In genomic region chr20:57210054-57210910, GRCh38 we compare ENCODE assay signal across 1 cellular context.
TF ChIP-seq lines count a peak whose summit lies in the region.

No MANE protein-coding gene starts in this region.

TF ChIP-seq in HepG2, 621 proteins besides CTCF, POLR2A, EP300 and RAD21 (continued from another document and continues in another):
- peak; percentile 20; the same call in 1 of the 2 replicates for TF ChIP-seq MAX (IDR thresholded peaks at IDR 0.05)
- TF ChIP-seq ZNF687 (CRISPR knock-in tag; IDR thresholded peaks at IDR 0.05) = 0 out of 2 replicates have a peak, but pooled peaks have one; percentile 12
- no peak for TF ChIP-seq ZNF335 (CRISPR knock-in tag; IDR thresholded peaks at IDR 0.05)
- no peak for TF ChIP-seq ZNF33A (CRISPR knock-in tag; IDR thresholded peaks at IDR 0.05; ENCODE audit: borderline replicate concordance)
- TF ChIP-seq CSRNP1 (CRISPR knock-in tag; IDR thresholded peaks at IDR 0.05) = no peak
- TF ChIP-seq HMGXB4 (CRISPR knock-in tag; IDR thresholded peaks at IDR 0.05; ENCODE audit: borderline replicate concordance in 1 of 2, low read depth in 1 of 2) = no peak
- TF ChIP-seq ELF4 (CRISPR knock-in tag; IDR thresholded peaks at IDR 0.05; ENCODE audit: borderline replicate concordance) = no peak
- 0 out of 2 replicates have a peak, but pooled peaks have one; percentile 28 for TF ChIP-seq ZSCAN25 (CRISPR knock-in tag; IDR thresholded peaks at IDR 0.05)
- no peak for TF ChIP-seq ZNF777 (CRISPR knock-in tag; IDR thresholded peaks at IDR 0.05)
- no peak for TF ChIP-seq RFX3 (CRISPR knock-in tag; IDR thresholded peaks at IDR 0.05)
- TF ChIP-seq KAT8 (CRISPR knock-in tag; IDR thresholded peaks at IDR 0.05) = no peak
- TF ChIP-seq FOSL1 (CRISPR knock-in tag; IDR thresholded peaks at IDR 0.05; ENCODE audit: borderline replicate concordance) = no peak
- TF ChIP-seq THAP8 (CRISPR knock-in tag; IDR thresholded peaks at IDR 0.05; ENCODE audit: borderline replicate concordance) = 0 out of 2 replicates have a peak, but pooled peaks have one; percentile 58
- peak; percentile 20; the same call in 1 of the 2 replicates for TF ChIP-seq KDM2A (CRISPR knock-in tag; IDR thresholded peaks at IDR 0.05; ENCODE audit: borderline replicate concordance, low read depth)
- no peak for TF ChIP-seq DPF2 (CRISPR knock-in tag; IDR thresholded peaks at IDR 0.05; ENCODE audit: borderline replicate concordance, low read depth)
- TF ChIP-seq ISL2 (CRISPR knock-in tag; IDR thresholded peaks at IDR 0.05) = no peak
- no peak for TF ChIP-seq BHLHE40 (IDR thresholded peaks at IDR 0.05; ENCODE audit: low read length)
- peak; percentile 54; the same call in 1 of the 2 replicates for TF ChIP-seq ZNF292 (CRISPR knock-in tag; IDR thresholded peaks at IDR 0.05; ENCODE audit: borderline replicate concordance, low read depth)
- no peak for TF ChIP-seq ZHX1 (CRISPR knock-in tag; IDR thresholded peaks at IDR 0.05; ENCODE audit: low read depth)
- 0 out of 2 replicates have a peak, but pooled peaks have one; percentile 40 for TF ChIP-seq ZNF816 (CRISPR knock-in tag; IDR thresholded peaks at IDR 0.05; ENCODE audit: borderline replicate concordance)
- TF ChIP-seq IRX3 (CRISPR knock-in tag; IDR thresholded peaks at IDR 0.05; ENCODE audit: borderline replicate concordance, low read depth) = no peak
- no peak for TF ChIP-seq CC2D1A (CRISPR knock-in tag; IDR thresholded peaks at IDR 0.05)
- peak; percentile 56; the same call in 1 of the 2 replicates for TF ChIP-seq SALL1 (CRISPR knock-in tag; IDR thresholded peaks at IDR 0.05)
- TF ChIP-seq ZFP90 (CRISPR knock-in tag; IDR thresholded peaks at IDR 0.05; ENCODE audit: borderline replicate concordance) = no peak
- peak; percentile 47; the same call in 1 of the 2 replicates for TF ChIP-seq MYPOP (CRISPR knock-in tag; IDR thresholded peaks at IDR 0.05)
- TF ChIP-seq NPAS2 (CRISPR knock-in tag; IDR thresholded peaks at IDR 0.05; ENCODE audit: borderline replicate concordance) = no peak
- TF ChIP-seq NFE2L1 (CRISPR knock-in tag; IDR thresholded peaks at IDR 0.05; ENCODE audit: borderline replicate concordance) = no peak
- 0 out of 2 replicates have a peak, but pooled peaks have one; percentile 47 for TF ChIP-seq AHDC1 (CRISPR knock-in tag; IDR thresholded peaks at IDR 0.05; ENCODE audit: borderline replicate concordance)
- TF ChIP-seq ZBTB46 (CRISPR knock-in tag; IDR thresholded peaks at IDR 0.05; ENCODE audit: borderline replicate concordance) = no peak
- TF ChIP-seq TSC22D2 (CRISPR knock-in tag; IDR thresholded peaks at IDR 0.05; ENCODE audit: borderline replicate concordance) = no peak
- peak; percentile 60; the same call in 1 of the 2 replicates for TF ChIP-seq EED (CRISPR knock-in tag; IDR thresholded peaks at IDR 0.05)
- TF ChIP-seq TFAP4 (IDR thresholded peaks at IDR 0.05; ENCODE audit: borderline replicate concordance, low read depth) = peak; percentile 59; the same call in 1 of the 2 replicates
- TF ChIP-seq ZNF724P (CRISPR knock-in tag; IDR thresholded peaks at IDR 0.05; ENCODE audit: borderline replicate concordance) = no peak
- TF ChIP-seq MEIS1 (CRISPR knock-in tag; IDR thresholded peaks at IDR 0.05; ENCODE audit: borderline replicate concordance) = no peak
